ENCODE assay signal across 8 cellular contexts in genomic region chr12:1630081-1630826, GRCh38.
A peak's percentile ranks its signal among the peaks of the same experiment; 100 is the strongest.
DNase-seq lines count a peak whose midpoint lies in the region; ATAC-seq and TF ChIP-seq lines count a peak whose summit lies in the region.

No MANE protein-coding gene starts in this region.

- peak overlapping the region; percentile 88 for H3K4me3 Mint-ChIP-seq in nephron progenitor cell

- peaks cover 9% of the 10 kb centered on the region for H3K36me3 Mint-ChIP-seq in nephron progenitor cell (ENCODE audit: low read depth)

- H3K27me3 Mint-ChIP-seq in nephron progenitor cell (ENCODE audit: low read depth, poor library complexity), result peaks cover 10% of the 10 kb centered on the region

- DNase-seq in D341Med (ENCODE audit: low spot score) (peak; percentile 80), LoVo (ENCODE audit: low spot score) (peak; percentile 71), fibroblast of mammary gland (ENCODE audit: low read depth) (peak; percentile 40), nephron progenitor cell (peak; percentile 68), putamen (ENCODE audit: low spot score) (no peak)
- DNase-seq in activated CD8-positive, alpha-beta memory T cell treated with anti-CD3 and anti-CD28 coated beads for 24 hours, result peak; percentile 71

- ATAC-seq in HG02938 (IDR thresholded peaks at IDR 0.05; ENCODE audit: unreplicated experiment) (no peak), HG02678 (IDR thresholded peaks at IDR 0.05; ENCODE audit: unreplicated experiment) (no peak)

- peak overlapping the region; percentile 93 for H3K27ac Mint-ChIP-seq in nephron progenitor cell

- H3K9me3 Mint-ChIP-seq in nephron progenitor cell, result no peaks in the 10 kb centered on the region

- H3K4me1 Mint-ChIP-seq in nephron progenitor cell, result peaks cover 88% of the 10 kb centered on the region

- no peak for TF ChIP-seq CTCF in fibroblast of mammary gland (conservative IDR thresholded peaks at IDR 0.05; ENCODE audit: control insufficient read depth, insufficient read depth, low read depth, low read length)
- TF ChIP-seq CTCF in nephron progenitor cell (IDR thresholded peaks at IDR 0.05), result peak; percentile 3

- peak overlapping the region; percentile 13 for H3K4me3 ChIP-seq in fibroblast of mammary gland (ENCODE audit: control insufficient read depth, low read depth, low read length)
